Comparison of ENCODE assay signal across 2 cellular contexts in the genomic region with DNA sequence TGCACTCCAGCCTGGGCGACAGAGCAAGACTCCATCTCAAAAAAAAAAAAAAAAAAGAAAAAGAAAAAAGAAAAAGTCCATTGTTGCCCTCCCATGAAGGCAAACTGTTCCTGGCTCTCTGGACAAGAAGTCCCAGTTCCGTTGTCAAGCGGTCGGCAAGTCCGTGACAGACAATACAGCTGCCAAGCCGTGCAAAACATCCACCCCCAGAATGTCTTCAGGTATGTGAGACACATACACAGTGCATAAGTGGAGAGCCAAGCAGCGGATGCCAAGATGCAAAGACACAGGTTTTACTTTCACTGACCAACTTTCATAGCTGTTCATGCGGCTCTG.
A peak's percentile ranks its signal among the peaks of the same experiment; 100 is the strongest.
TF ChIP-seq lines count a peak whose summit lies in the region.

No MANE protein-coding gene starts in this region.

TF ChIP-seq in GM23338, 12 proteins besides CTCF, POLR2A, EP300 and RAD21:
- no peak for TF ChIP-seq CREB1 (CRISPR knock-in tag; IDR thresholded peaks at IDR 0.05; ENCODE audit: low read depth)
- TF ChIP-seq STAT1 (IDR thresholded peaks at IDR 0.05; ENCODE audit: unreplicated experiment): no peak
- no peak for TF ChIP-seq ZNF331 (CRISPR knock-in tag; IDR thresholded peaks at IDR 0.05; ENCODE audit: low read depth)
- TF ChIP-seq, protein P1, sequence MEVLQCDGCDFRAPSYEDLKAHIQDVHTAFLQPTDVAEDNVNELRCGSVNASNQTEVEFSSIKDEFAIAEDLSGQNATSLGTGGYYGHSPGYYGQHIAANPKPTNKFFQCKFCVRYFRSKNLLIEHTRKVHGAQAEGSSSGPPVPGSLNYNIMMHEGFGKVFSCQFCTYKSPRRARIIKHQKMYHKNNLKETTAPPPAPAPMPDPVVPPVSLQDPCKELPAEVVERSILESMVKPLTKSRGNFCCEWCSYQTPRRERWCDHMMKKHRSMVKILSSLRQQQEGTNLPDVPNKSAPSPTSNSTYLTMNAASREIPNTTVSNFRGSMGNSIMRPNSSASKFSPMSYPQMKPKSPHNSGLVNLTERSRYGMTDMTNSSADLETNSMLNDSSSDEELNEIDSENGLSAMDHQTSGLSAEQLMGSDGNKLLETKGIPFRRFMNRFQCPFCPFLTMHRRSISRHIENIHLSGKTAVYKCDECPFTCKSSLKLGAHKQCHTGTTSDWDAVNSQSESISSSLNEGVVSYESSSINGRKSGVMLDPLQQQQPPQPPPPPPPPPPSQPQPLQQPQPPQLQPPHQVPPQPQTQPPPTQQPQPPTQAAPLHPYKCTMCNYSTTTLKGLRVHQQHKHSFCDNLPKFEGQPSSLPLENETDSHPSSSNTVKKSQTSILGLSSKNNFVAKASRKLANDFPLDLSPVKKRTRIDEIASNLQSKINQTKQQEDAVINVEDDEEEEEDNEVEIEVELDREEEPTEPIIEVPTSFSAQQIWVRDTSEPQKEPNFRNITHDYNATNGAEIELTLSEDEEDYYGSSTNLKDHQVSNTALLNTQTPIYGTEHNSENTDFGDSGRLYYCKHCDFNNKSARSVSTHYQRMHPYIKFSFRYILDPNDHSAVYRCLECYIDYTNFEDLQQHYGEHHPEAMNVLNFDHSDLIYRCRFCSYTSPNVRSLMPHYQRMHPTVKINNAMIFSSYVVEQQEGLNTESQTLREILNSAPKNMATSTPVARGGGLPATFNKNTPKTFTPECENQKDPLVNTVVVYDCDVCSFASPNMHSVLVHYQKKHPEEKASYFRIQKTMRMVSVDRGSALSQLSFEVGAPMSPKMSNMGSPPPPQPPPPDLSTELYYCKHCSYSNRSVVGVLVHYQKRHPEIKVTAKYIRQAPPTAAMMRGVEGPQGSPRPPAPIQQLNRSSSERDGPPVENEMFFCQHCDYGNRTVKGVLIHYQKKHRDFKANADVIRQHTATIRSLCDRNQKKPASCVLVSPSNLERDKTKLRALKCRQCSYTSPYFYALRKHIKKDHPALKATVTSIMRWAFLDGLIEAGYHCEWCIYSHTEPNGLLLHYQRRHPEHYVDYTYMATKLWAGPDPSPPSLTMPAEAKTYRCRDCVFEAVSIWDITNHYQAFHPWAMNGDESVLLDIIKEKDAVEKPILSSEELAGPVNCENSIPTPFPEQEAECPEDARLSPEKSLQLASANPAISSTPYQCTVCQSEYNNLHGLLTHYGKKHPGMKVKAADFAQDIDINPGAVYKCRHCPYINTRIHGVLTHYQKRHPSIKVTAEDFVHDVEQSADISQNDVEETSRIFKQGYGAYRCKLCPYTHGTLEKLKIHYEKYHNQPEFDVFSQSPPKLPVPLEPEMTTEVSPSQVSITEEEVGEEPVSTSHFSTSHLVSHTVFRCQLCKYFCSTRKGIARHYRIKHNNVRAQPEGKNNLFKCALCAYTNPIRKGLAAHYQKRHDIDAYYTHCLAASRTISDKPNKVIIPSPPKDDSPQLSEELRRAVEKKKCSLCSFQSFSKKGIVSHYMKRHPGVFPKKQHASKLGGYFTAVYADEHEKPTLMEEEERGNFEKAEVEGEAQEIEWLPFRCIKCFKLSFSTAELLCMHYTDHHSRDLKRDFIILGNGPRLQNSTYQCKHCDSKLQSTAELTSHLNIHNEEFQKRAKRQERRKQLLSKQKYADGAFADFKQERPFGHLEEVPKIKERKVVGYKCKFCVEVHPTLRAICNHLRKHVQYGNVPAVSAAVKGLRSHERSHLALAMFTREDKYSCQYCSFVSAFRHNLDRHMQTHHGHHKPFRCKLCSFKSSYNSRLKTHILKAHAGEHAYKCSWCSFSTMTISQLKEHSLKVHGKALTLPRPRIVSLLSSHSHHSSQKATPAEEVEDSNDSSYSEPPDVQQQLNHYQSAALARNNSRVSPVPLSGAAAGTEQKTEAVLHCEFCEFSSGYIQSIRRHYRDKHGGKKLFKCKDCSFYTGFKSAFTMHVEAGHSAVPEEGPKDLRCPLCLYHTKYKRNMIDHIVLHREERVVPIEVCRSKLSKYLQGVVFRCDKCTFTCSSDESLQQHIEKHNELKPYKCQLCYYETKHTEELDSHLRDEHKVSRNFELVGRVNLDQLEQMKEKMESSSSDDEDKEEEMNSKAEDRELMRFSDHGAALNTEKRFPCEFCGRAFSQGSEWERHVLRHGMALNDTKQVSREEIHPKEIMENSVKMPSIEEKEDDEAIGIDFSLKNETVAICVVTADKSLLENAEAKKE (CRISPR knock-in tag; IDR thresholded peaks at IDR 0.05): no peak
- no peak for TF ChIP-seq JUNB (IDR thresholded peaks at IDR 0.05; ENCODE audit: unreplicated experiment)
- TF ChIP-seq EZH2 (IDR thresholded peaks at IDR 0.05; ENCODE audit: low read depth, unreplicated experiment): no peak
- TF ChIP-seq, protein P2, sequence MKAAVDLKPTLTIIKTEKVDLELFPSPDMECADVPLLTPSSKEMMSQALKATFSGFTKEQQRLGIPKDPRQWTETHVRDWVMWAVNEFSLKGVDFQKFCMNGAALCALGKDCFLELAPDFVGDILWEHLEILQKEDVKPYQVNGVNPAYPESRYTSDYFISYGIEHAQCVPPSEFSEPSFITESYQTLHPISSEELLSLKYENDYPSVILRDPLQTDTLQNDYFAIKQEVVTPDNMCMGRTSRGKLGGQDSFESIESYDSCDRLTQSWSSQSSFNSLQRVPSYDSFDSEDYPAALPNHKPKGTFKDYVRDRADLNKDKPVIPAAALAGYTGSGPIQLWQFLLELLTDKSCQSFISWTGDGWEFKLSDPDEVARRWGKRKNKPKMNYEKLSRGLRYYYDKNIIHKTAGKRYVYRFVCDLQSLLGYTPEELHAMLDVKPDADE (IDR thresholded peaks at IDR 0.05): no peak
- TF ChIP-seq POLR2AphosphoS5 (IDR thresholded peaks at IDR 0.05; ENCODE audit: low read depth): no peak

TF ChIP-seq in HepG2, 621 proteins besides CTCF, POLR2A, EP300 and RAD21:
- 0 out of 2 replicates have a peak, but pooled peaks have one; percentile 56 for TF ChIP-seq NFATC3 (CRISPR knock-in tag; IDR thresholded peaks at IDR 0.05)
- no peak for TF ChIP-seq ZFYVE20 (CRISPR knock-in tag; IDR thresholded peaks at IDR 0.05; ENCODE audit: borderline replicate concordance, low read depth)
- TF ChIP-seq, protein P3, sequence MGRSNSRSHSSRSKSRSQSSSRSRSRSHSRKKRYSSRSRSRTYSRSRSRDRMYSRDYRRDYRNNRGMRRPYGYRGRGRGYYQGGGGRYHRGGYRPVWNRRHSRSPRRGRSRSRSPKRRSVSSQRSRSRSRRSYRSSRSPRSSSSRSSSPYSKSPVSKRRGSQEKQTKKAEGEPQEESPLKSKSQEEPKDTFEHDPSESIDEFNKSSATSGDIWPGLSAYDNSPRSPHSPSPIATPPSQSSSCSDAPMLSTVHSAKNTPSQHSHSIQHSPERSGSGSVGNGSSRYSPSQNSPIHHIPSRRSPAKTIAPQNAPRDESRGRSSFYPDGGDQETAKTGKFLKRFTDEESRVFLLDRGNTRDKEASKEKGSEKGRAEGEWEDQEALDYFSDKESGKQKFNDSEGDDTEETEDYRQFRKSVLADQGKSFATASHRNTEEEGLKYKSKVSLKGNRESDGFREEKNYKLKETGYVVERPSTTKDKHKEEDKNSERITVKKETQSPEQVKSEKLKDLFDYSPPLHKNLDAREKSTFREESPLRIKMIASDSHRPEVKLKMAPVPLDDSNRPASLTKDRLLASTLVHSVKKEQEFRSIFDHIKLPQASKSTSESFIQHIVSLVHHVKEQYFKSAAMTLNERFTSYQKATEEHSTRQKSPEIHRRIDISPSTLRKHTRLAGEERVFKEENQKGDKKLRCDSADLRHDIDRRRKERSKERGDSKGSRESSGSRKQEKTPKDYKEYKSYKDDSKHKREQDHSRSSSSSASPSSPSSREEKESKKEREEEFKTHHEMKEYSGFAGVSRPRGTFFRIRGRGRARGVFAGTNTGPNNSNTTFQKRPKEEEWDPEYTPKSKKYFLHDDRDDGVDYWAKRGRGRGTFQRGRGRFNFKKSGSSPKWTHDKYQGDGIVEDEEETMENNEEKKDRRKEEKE (IDR thresholded peaks at IDR 0.05): no peak
- TF ChIP-seq GTF3A (CRISPR knock-in tag; conservative IDR thresholded peaks at IDR 0.05): no peak
- TF ChIP-seq, protein P4, sequence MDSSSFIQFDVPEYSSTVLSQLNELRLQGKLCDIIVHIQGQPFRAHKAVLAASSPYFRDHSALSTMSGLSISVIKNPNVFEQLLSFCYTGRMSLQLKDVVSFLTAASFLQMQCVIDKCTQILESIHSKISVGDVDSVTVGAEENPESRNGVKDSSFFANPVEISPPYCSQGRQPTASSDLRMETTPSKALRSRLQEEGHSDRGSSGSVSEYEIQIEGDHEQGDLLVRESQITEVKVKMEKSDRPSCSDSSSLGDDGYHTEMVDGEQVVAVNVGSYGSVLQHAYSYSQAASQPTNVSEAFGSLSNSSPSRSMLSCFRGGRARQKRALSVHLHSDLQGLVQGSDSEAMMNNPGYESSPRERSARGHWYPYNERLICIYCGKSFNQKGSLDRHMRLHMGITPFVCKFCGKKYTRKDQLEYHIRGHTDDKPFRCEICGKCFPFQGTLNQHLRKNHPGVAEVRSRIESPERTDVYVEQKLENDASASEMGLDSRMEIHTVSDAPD (CRISPR knock-in tag; IDR thresholded peaks at IDR 0.05): no peak
- TF ChIP-seq THYN1 (CRISPR knock-in tag; IDR thresholded peaks at IDR 0.05; ENCODE audit: borderline replicate concordance, low read depth): 0 out of 2 replicates have a peak, but pooled peaks have one; percentile 33
- TF ChIP-seq ZNF772 (CRISPR knock-in tag; IDR thresholded peaks at IDR 0.05): no peak
- TF ChIP-seq IKZF4 (CRISPR knock-in tag; IDR thresholded peaks at IDR 0.05; ENCODE audit: borderline replicate concordance, low read depth, not compliant biosample characterization): peak; percentile 30
- peak; percentile 94 for TF ChIP-seq ARID2 (CRISPR knock-in tag; IDR thresholded peaks at IDR 0.05; ENCODE audit: borderline replicate concordance)
- 0 out of 2 replicates have a peak, but pooled peaks have one; percentile 18 for TF ChIP-seq BORCS8-MEF2B (CRISPR knock-in tag; IDR thresholded peaks at IDR 0.05)
- 0 out of 2 replicates have a peak, but pooled peaks have one; percentile 12 for TF ChIP-seq NCOR1 (IDR thresholded peaks at IDR 0.05; ENCODE audit: borderline replicate concordance, low read length)
- TF ChIP-seq, protein P5, sequence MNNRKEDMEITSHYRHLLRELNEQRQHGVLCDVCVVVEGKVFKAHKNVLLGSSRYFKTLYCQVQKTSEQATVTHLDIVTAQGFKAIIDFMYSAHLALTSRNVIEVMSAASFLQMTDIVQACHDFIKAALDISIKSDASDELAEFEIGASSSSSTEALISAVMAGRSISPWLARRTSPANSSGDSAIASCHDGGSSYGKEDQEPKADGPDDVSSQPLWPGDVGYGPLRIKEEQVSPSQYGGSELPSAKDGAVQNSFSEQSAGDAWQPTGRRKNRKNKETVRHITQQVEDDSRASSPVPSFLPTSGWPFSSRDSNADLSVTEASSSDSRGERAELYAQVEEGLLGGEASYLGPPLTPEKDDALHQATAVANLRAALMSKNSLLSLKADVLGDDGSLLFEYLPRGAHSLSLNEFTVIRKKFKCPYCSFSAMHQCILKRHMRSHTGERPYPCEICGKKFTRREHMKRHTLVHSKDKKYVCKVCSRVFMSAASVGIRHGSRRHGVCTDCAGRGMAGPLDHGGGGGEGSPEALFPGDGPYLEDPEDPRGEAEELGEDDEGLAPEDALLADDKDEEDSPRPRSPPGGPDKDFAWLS (CRISPR knock-in tag; IDR thresholded peaks at IDR 0.05; ENCODE audit: borderline replicate concordance): no peak
- TF ChIP-seq SNAPC2 (CRISPR knock-in tag; IDR thresholded peaks at IDR 0.05): peak; percentile 22; the same call in 1 of the 2 replicates
